18 cellular contexts compared by ENCODE assay signal in genomic region chr4:154686838-154687237, GRCh38. TPM values are rescaled to one million over a fixed set of nuclear protein-coding genes. Genes with fewer than 3 reads are reported as not detected.
DNase-seq lines count a peak whose midpoint lies in the region; ATAC-seq, FAIRE-seq and TF ChIP-seq lines count a peak whose summit lies in the region.
"Had no signal": no experiment of that assay in that cellular context is flagged by ENCODE, and none has a peak within 500 bp of the region (broad histone marks: within the 10 kb centered on the region; RNA-seq: fewer than 3 reads in every experiment).

No MANE protein-coding gene starts in this region.

- no peaks in the 10 kb centered on the region for H4K20me1 ChIP-seq in OCI-LY1 (ENCODE audit: insufficient read depth, low read length)
- no peaks in the 10 kb centered on the region for H4K20me1 ChIP-seq in neural progenitor cell (ENCODE audit: low read depth)

- H3K27me3 ChIP-seq in GM06990 (replicated peaks; ENCODE audit: control insufficient read depth, insufficient read depth, low read length) (no peaks in the 10 kb centered on the region), OCI-LY1 (ENCODE audit: insufficient read depth, low read length) (no peaks in the 10 kb centered on the region), neural progenitor cell (no peaks in the 10 kb centered on the region), gastroesophageal sphincter (no peaks in the 10 kb centered on the region)

- no peak overlapping the region for H3K4me2 ChIP-seq in OCI-LY1 (ENCODE audit: low read length)
- no peak overlapping the region for H3K4me2 ChIP-seq in neural progenitor cell

- no peaks in the 10 kb centered on the region for H3K36me3 ChIP-seq in GM06990 (ENCODE audit: control insufficient read depth, insufficient read depth, low read length)
- H3K36me3 ChIP-seq in OCI-LY1 (ENCODE audit: insufficient read depth, low read length): no peaks in the 10 kb centered on the region
- no peaks in the 10 kb centered on the region for H3K36me3 ChIP-seq in neural progenitor cell
- no peaks in the 10 kb centered on the region for H3K36me3 ChIP-seq in gastroesophageal sphincter

- ATAC-seq in gastroesophageal sphincter (no peak), T-helper 17 cell (no peak)
- ATAC-seq: left lobe of liver; sciatic nerve; stimulated activated naive B cell treated with anti-CD40 and anti-IgM and Interleukin-4, amounts not matched to agents 10 μg/mL and 1 μg/mL and 100 μg/mL, for 72 hours had no signal

- FAIRE-seq in GM12891 (lab: Jason Lieb, UNC): no peak

- no peaks in the 10 kb centered on the region for H3K9me3 Mint-ChIP-seq in neural progenitor cell
- H3K9me3 Mint-ChIP-seq: stimulated activated naive B cell treated with anti-CD40 and anti-IgM and Interleukin-4, amounts not matched to agents 10 μg/mL and 1 μg/mL and 100 μg/mL, for 72 hours had no signal

- H3F3A ChIP-seq in OCI-LY1 (ENCODE audit: insufficient read depth, low read length) (no peaks in the 10 kb centered on the region), neural progenitor cell (ENCODE audit: low read depth) (no peaks in the 10 kb centered on the region)

- no peak overlapping the region for H3K4me3 ChIP-seq in GM06990 (replicated peaks; ENCODE audit: low read depth, low read length)
- H3K4me3 ChIP-seq in OCI-LY1 (ENCODE audit: low read depth, low read length, poor library complexity, severe bottlenecking): no peak overlapping the region
- no peak overlapping the region for H3K4me3 ChIP-seq in neural progenitor cell
- no peak overlapping the region for H3K4me3 ChIP-seq in gastroesophageal sphincter

- no peaks in the 10 kb centered on the region for H3K36me3 Mint-ChIP-seq in neural progenitor cell
- H3K36me3 Mint-ChIP-seq in T-helper 17 cell (ENCODE audit: low read depth): no peaks in the 10 kb centered on the region
- H3K36me3 Mint-ChIP-seq: stimulated activated naive B cell treated with anti-CD40 and anti-IgM and Interleukin-4, amounts not matched to agents 10 μg/mL and 1 μg/mL and 100 μg/mL, for 72 hours had no signal

- TF ChIP-seq CTCF in GM06990 (IDR thresholded peaks at IDR 0.05; ENCODE audit: insufficient read depth, low read length, poor library complexity, severe bottlenecking): peak; percentile 8
- TF ChIP-seq CTCF in OCI-LY1 (IDR thresholded peaks at IDR 0.05; ENCODE audit: low read length): peak; percentile 14; the same call in 1 of the 2 replicates
- peak; percentile 15 for TF ChIP-seq CTCF in neural progenitor cell (IDR thresholded peaks at IDR 0.05)
- TF ChIP-seq CTCF in gastroesophageal sphincter (IDR thresholded peaks at IDR 0.05): no peak

- H3K4me1 ChIP-seq in OCI-LY1 (ENCODE audit: insufficient read depth, low read length, severe bottlenecking) (no peaks in the 10 kb centered on the region), neural progenitor cell (no peaks in the 10 kb centered on the region), gastroesophageal sphincter (no peaks in the 10 kb centered on the region)

- H3K27ac ChIP-seq in OCI-LY1 (ENCODE audit: low read depth, low read length, poor library complexity, severe bottlenecking) (no peak overlapping the region), neural progenitor cell (no peak overlapping the region), gastroesophageal sphincter (no peak overlapping the region)

- DNase-seq in GM06990 (ENCODE audit: extremely low read depth, insufficient read length): no peak
- DNase-seq in epidermal melanocyte (ENCODE audit: insufficient read length, low spot score): peak; percentile 36
- DNase-seq in neural progenitor cell (ENCODE audit: low spot score): no peak
- no peak for DNase-seq in GM12891 (ENCODE audit: insufficient read length, low spot score)
- no peak for DNase-seq in T-helper 17 cell
- DNase-seq in foreskin melanocyte: no peak
- DNase-seq: activated gamma-delta T cell; effector memory CD4-positive, alpha-beta T cell; GOT3; head of caudate nucleus; KG1; NCI-H187; NCI-H774; stimulated activated naive B cell treated with anti-CD40 and anti-IgM and Interleukin-4, amounts not matched to agents 10 μg/mL and 1 μg/mL and 100 μg/mL, for 72 hours had no signal

- H3K79me2 ChIP-seq in OCI-LY1 (ENCODE audit: insufficient read depth, low read length) (no peaks in the 10 kb centered on the region), neural progenitor cell (ENCODE audit: low read depth) (no peaks in the 10 kb centered on the region)

- H3K9ac ChIP-seq in OCI-LY1 (ENCODE audit: low read length) (no peak overlapping the region), neural progenitor cell (no peak overlapping the region)

- H3K9me2 ChIP-seq in OCI-LY1 (ENCODE audit: low read depth, low read length): no peaks in the 10 kb centered on the region

- TF ChIP-seq EP300 in gastroesophageal sphincter (IDR thresholded peaks at IDR 0.05): no peak

- no peak overlapping the region for H3K4me3 Mint-ChIP-seq in neural progenitor cell
- no peak overlapping the region for H3K4me3 Mint-ChIP-seq in T-helper 17 cell
- H3K4me3 Mint-ChIP-seq: stimulated activated naive B cell treated with anti-CD40 and anti-IgM and Interleukin-4, amounts not matched to agents 10 μg/mL and 1 μg/mL and 100 μg/mL, for 72 hours had no signal

- H3K9me3 ChIP-seq in OCI-LY1 (ENCODE audit: low read length): no peaks in the 10 kb centered on the region
- H3K9me3 ChIP-seq in neural progenitor cell (ENCODE audit: low read depth): no peaks in the 10 kb centered on the region
- no peaks in the 10 kb centered on the region for H3K9me3 ChIP-seq in gastroesophageal sphincter
- no peaks in the 10 kb centered on the region for H3K9me3 ChIP-seq in T-helper 17 cell (ENCODE audit: control insufficient read depth, low read length, poor library complexity, severe bottlenecking)

- H3K27me3 Mint-ChIP-seq in neural progenitor cell (ENCODE audit: insufficient read depth, low read depth) (no peaks in the 10 kb centered on the region), T-helper 17 cell (peaks cover 23% of the 10 kb centered on the region)

- no peak overlapping the region for H3K27ac Mint-ChIP-seq in neural progenitor cell
- no peak overlapping the region for H3K27ac Mint-ChIP-seq in T-helper 17 cell
- H3K27ac Mint-ChIP-seq: stimulated activated naive B cell treated with anti-CD40 and anti-IgM and Interleukin-4, amounts not matched to agents 10 μg/mL and 1 μg/mL and 100 μg/mL, for 72 hours had no signal

- no peak for TF ChIP-seq POLR2A in GM12891 (IDR thresholded peaks at IDR 0.05; ENCODE audit: low read depth, low read length)
- TF ChIP-seq POLR2A in gastroesophageal sphincter (IDR thresholded peaks at IDR 0.05): no peak

- H2AFZ ChIP-seq in OCI-LY1 (ENCODE audit: low read length): no peak overlapping the region
- no peak overlapping the region for H2AFZ ChIP-seq in neural progenitor cell (replicated peaks)

- no peaks in the 10 kb centered on the region for H3K4me1 Mint-ChIP-seq in neural progenitor cell
- H3K4me1 Mint-ChIP-seq in T-helper 17 cell: no peaks in the 10 kb centered on the region
- H3K4me1 Mint-ChIP-seq: stimulated activated naive B cell treated with anti-CD40 and anti-IgM and Interleukin-4, amounts not matched to agents 10 μg/mL and 1 μg/mL and 100 μg/mL, for 72 hours had no signal

- 0 to 67% methylated on average over 1 of the region's 1 CpG for WGBS in gastroesophageal sphincter (ENCODE audit: low coverage in 1 of 2), 2 donors

TF ChIP-seq in GM12891, 5 proteins besides CTCF, POLR2A, EP300 and RAD21:
- TF ChIP-seq POU2F2 (IDR thresholded peaks at IDR 0.05; ENCODE audit: low read depth, low read length) (no peak), PAX5 (IDR thresholded peaks at IDR 0.05; ENCODE audit: insufficient read depth, low read length, severe bottlenecking) (no peak), TAF1 (IDR thresholded peaks at IDR 0.05; ENCODE audit: low read depth, low read length) (no peak), POLR2AphosphoS5 (IDR thresholded peaks at IDR 0.05; ENCODE audit: low read depth, low read length) (no peak), SPI1 (IDR thresholded peaks at IDR 0.05; ENCODE audit: low read depth, low read length) (no peak)

RNA-seq across cellular contexts. Expression of gene LRAT, which starts 57.0 kb away (rescaled TPM):
- total RNA-seq in neural progenitor cell (ENCODE audit: low replicate concordance) (0.81 and 0.94 TPM in 2 replicates), gastroesophageal sphincter (under 1 TPM in 2 of 4 donors, not detected in 2; 0.30 to 0.40 TPM), T-helper 17 cell (not detected)
- not detected for polyA plus RNA-seq in GM12891 (2012; ENCODE audit: low read depth, missing spikeins)

Comparison
In these comparisons a context has a peak if more than half of its experiments do, and no peak if none do; other contexts are left out.
1. CTCF ChIP-seq: peak in GM06990 (single experiment), OCI-LY1 (single experiment) and neural progenitor cell (single experiment); none in gastroesophageal sphincter (0 of 4).